Comparison of ENCODE assay signal across 1 cellular context in genomic region chr9:109182940-109183798, GRCh38.
TF ChIP-seq lines count a peak whose summit lies in the region.

No MANE protein-coding gene starts in this region.

TF ChIP-seq in HepG2, 621 proteins besides CTCF, POLR2A, EP300 and RAD21 (continued from another document and continues in another):
- TF ChIP-seq ZNF281 (CRISPR knock-in tag; IDR thresholded peaks at IDR 0.05; ENCODE audit: borderline replicate concordance) = 0 out of 2 replicates have a peak, but pooled peaks have one; percentile 7
- peak; percentile 62; the same call in 1 of the 2 replicates for TF ChIP-seq ZFP91 (CRISPR knock-in tag; IDR thresholded peaks at IDR 0.05; ENCODE audit: borderline replicate concordance)
- peak; percentile 69 for TF ChIP-seq HDAC1 (CRISPR knock-in tag; IDR thresholded peaks at IDR 0.05)
- TF ChIP-seq HOXD1 (CRISPR knock-in tag; IDR thresholded peaks at IDR 0.05) = no peak
- TF ChIP-seq MAFF (IDR thresholded peaks at IDR 0.05; ENCODE audit: low read depth, low read length) = no peak
- TF ChIP-seq GTF2F1 (IDR thresholded peaks at IDR 0.05; ENCODE audit: low read length) = no peak
- TF ChIP-seq HOMEZ (CRISPR knock-in tag; IDR thresholded peaks at IDR 0.05; ENCODE audit: low read depth) = no peak
- TF ChIP-seq ZNF362 (CRISPR knock-in tag; IDR thresholded peaks at IDR 0.05; ENCODE audit: borderline replicate concordance) = no peak
- no peak for TF ChIP-seq KAT2B (IDR thresholded peaks at IDR 0.05; ENCODE audit: borderline replicate concordance, low read depth, low read length)
- peak; percentile 31; the same call in 1 of the 2 replicates for TF ChIP-seq ZNF772 (CRISPR knock-in tag; IDR thresholded peaks at IDR 0.05)
- peak; percentile 23; the same call in 1 of the 2 replicates for TF ChIP-seq DMAP1 (CRISPR knock-in tag; IDR thresholded peaks at IDR 0.05)
- peak; percentile 84 for TF ChIP-seq ZNF143 (CRISPR knock-in tag; IDR thresholded peaks at IDR 0.05)
- no peak for TF ChIP-seq RARA (CRISPR knock-in tag; IDR thresholded peaks at IDR 0.05)
- TF ChIP-seq SETDB1 (CRISPR knock-in tag; IDR thresholded peaks at IDR 0.05; ENCODE audit: borderline replicate concordance) = no peak
- TF ChIP-seq HOXA3 (CRISPR knock-in tag; IDR thresholded peaks at IDR 0.05) = peak; percentile 39; the same call in 1 of the 2 replicates
- no peak; the same call in 1 of the 2 replicates for TF ChIP-seq MED1 (CRISPR knock-in tag; IDR thresholded peaks at IDR 0.05)
- no peak; the same call in 1 of the 2 replicates for TF ChIP-seq SP4 (CRISPR knock-in tag; IDR thresholded peaks at IDR 0.05)
- TF ChIP-seq ZNF230 (CRISPR knock-in tag; IDR thresholded peaks at IDR 0.05) = peak; percentile 35; the same call in 1 of the 2 replicates
- TF ChIP-seq TAF1 (CRISPR knock-in tag; IDR thresholded peaks at IDR 0.05) = peak; percentile 21; the same call in 1 of the 2 replicates
- TF ChIP-seq RELA (CRISPR knock-in tag; IDR thresholded peaks at IDR 0.05) = no peak
- TF ChIP-seq SKI (IDR thresholded peaks at IDR 0.05; ENCODE audit: partially characterized antibody) = no peak
- 0 out of 2 replicates have a peak, but pooled peaks have one; percentile 74 for TF ChIP-seq ZNF142 (CRISPR knock-in tag; IDR thresholded peaks at IDR 0.05)
- TF ChIP-seq MED8 (CRISPR knock-in tag; IDR thresholded peaks at IDR 0.05; ENCODE audit: insufficient replicate concordance) = no peak
- TF ChIP-seq ZNF350 (CRISPR knock-in tag; IDR thresholded peaks at IDR 0.05; ENCODE audit: borderline replicate concordance, low read depth) = peak; percentile 23; the same call in 1 of the 2 replicates
- TF ChIP-seq ZNF331 (CRISPR knock-in tag; IDR thresholded peaks at IDR 0.05) = no peak; the same call in 1 of the 2 replicates
- 0 out of 2 replicates have a peak, but pooled peaks have one; percentile 5 for TF ChIP-seq ZNF629 (CRISPR knock-in tag; conservative IDR thresholded peaks at IDR 0.05)
- TF ChIP-seq ATF2 (CRISPR knock-in tag; IDR thresholded peaks at IDR 0.05) = peak; percentile 80
- TF ChIP-seq ETV5 (CRISPR knock-in tag; IDR thresholded peaks at IDR 0.05; ENCODE audit: borderline replicate concordance) = no peak
- TF ChIP-seq KDM1A (CRISPR knock-in tag; IDR thresholded peaks at IDR 0.05) = 0 out of 2 replicates have a peak, but pooled peaks have one; percentile 9
- no peak for TF ChIP-seq FUBP1 (CRISPR knock-in tag; IDR thresholded peaks at IDR 0.05; ENCODE audit: borderline replicate concordance)
- peak; percentile 60; the same call in 1 of the 2 replicates for TF ChIP-seq ZNF3 (CRISPR knock-in tag; IDR thresholded peaks at IDR 0.05)
- no peak; a peak in 1 of 4 replicates for TF ChIP-seq NR2F1 (CRISPR knock-in tag; IDR thresholded peaks at IDR 0.05)
- no peak for TF ChIP-seq GABPA (IDR thresholded peaks at IDR 0.05; ENCODE audit: low read depth, low read length)
- 0 out of 2 replicates have a peak, but pooled peaks have one; percentile 17 for TF ChIP-seq GABPA (CRISPR knock-in tag; IDR thresholded peaks at IDR 0.05; ENCODE audit: low read depth)
- TF ChIP-seq SCMH1 (CRISPR knock-in tag; IDR thresholded peaks at IDR 0.05; ENCODE audit: borderline replicate concordance) = no peak
- TF ChIP-seq PHB2 (IDR thresholded peaks at IDR 0.05; ENCODE audit: partially characterized antibody) = no peak
- no peak for TF ChIP-seq ZNF510 (CRISPR knock-in tag; IDR thresholded peaks at IDR 0.05; ENCODE audit: low read depth)
- TF ChIP-seq ZNF644 (CRISPR knock-in tag; IDR thresholded peaks at IDR 0.05; ENCODE audit: low read depth) = peak; percentile 84
- no peak for TF ChIP-seq ZBTB42 (CRISPR knock-in tag; IDR thresholded peaks at IDR 0.05)
- TF ChIP-seq CENPT (CRISPR knock-in tag; IDR thresholded peaks at IDR 0.05; ENCODE audit: low read depth) = no peak
- peak; percentile 71; the same call in 1 of the 2 replicates for TF ChIP-seq KAT8 (CRISPR knock-in tag; IDR thresholded peaks at IDR 0.05)
- 0 out of 2 replicates have a peak, but pooled peaks have one; percentile 15 for TF ChIP-seq KMT2A (CRISPR knock-in tag; IDR thresholded peaks at IDR 0.05)
- TF ChIP-seq ZFX (CRISPR knock-in tag; IDR thresholded peaks at IDR 0.05; ENCODE audit: low read depth) = peak; percentile 75
- 0 out of 2 replicates have a peak, but pooled peaks have one; percentile 5 for TF ChIP-seq ARID3A (IDR thresholded peaks at IDR 0.05; ENCODE audit: low read depth, low read length)
- no peak for TF ChIP-seq NFE2L2 (IDR thresholded peaks at IDR 0.05; ENCODE audit: low read length)
- no peak for TF ChIP-seq ZFYVE20 (CRISPR knock-in tag; IDR thresholded peaks at IDR 0.05; ENCODE audit: borderline replicate concordance, low read depth)
